ENCODE assay signal across 12 cellular contexts in genomic region chr16:1778200-1779179, GRCh38. TPM values are rescaled to one million over a fixed set of nuclear protein-coding genes. Genes with fewer than 3 reads are reported as not detected.
DNase-seq lines count a peak whose midpoint lies in the region; ATAC-seq, FAIRE-seq and TF ChIP-seq lines count a peak whose summit lies in the region.
"Had no signal": no experiment of that assay in that cellular context is flagged by ENCODE, and none has a peak within 500 bp of the region (broad histone marks: within the 10 kb centered on the region; RNA-seq: fewer than 3 reads in every experiment).

No MANE protein-coding gene starts in this region.

- TF ChIP-seq POLR2A in H54 (IDR thresholded peaks at IDR 0.05; ENCODE audit: low read depth, low read length) (peak; percentile 23; the same call in 1 of the 2 replicates), adrenal gland (IDR thresholded peaks at IDR 0.05) (no peak)

- H3K27ac Mint-ChIP-seq in nephron progenitor cell, result peak overlapping the region; percentile 24

- peaks cover 37 to 40% of the 10 kb centered on the region in 2 donors for H3K4me1 ChIP-seq in adrenal gland (replicated peaks in 1 of 2)

- H3K4me1 Mint-ChIP-seq in nephron progenitor cell, result peaks cover 20% of the 10 kb centered on the region

- TF ChIP-seq CTCF in adrenal gland (IDR thresholded peaks at IDR 0.05), result no peak
- no peak for TF ChIP-seq CTCF in nephron progenitor cell (IDR thresholded peaks at IDR 0.05)

- no peak for DNase-seq in H54 (ENCODE audit: insufficient read length, low spot score)
- no peak for DNase-seq in adrenal gland
- DNase-seq in nephron progenitor cell, result peak; percentile 5
- DNase-seq in SIG-M5 (lab: John Stamatoyannopoulos, UW), result no peak
- DNase-seq: KG1, kidney, NCI-H146, NCI-H526 treated with DMSO at 0.1 percent for 48 hours, small intestine, tibial artery had no signal

- intact Hi-C loops in adrenal gland (cut with DNase I), result no loop called here

- peak overlapping the region in 4 of 5 donors; percentile 70 to 95 (median 84) for H3K27ac ChIP-seq in adrenal gland
- H3K27ac ChIP-seq: tibial artery had no signal

- WGBS in adrenal gland, 4 donors, result 76 to 85% (median 82%) methylated on average over 3 to 34 of the region's 34 CpGs

- H3K9me3 Mint-ChIP-seq in nephron progenitor cell, result no peaks in the 10 kb centered on the region

- no peaks in the 10 kb centered on the region for H3K27me3 Mint-ChIP-seq in nephron progenitor cell (ENCODE audit: low read depth, poor library complexity)

- H3K27me3 ChIP-seq in adrenal gland, result no peaks in the 10 kb centered on the region
- H3K27me3 ChIP-seq: tibial artery had no signal

- H3K36me3 Mint-ChIP-seq in nephron progenitor cell (ENCODE audit: low read depth), result peaks cover 4% of the 10 kb centered on the region

- H3K4me3 ChIP-seq in adrenal gland, result no peak overlapping the region
- H3K4me3 ChIP-seq: tibial artery had no signal

- FAIRE-seq in H54 (lab: Jason Lieb, UNC), result no peak
- FAIRE-seq: kidney, small intestine had no signal

- H3K9me3 ChIP-seq in adrenal gland (replicated peaks in 1 of 3), result no peaks in the 10 kb centered on the region
- H3K9me3 ChIP-seq: tibial artery had no signal

- ATAC-seq in GM21360 (IDR thresholded peaks at IDR 0.05; ENCODE audit: unreplicated experiment) (no peak), GM18498 (IDR thresholded peaks at IDR 0.05; ENCODE audit: unreplicated experiment) (no peak)

- H3K4me3 Mint-ChIP-seq in nephron progenitor cell, result no peak overlapping the region

- peaks cover 0 to 44% of the 10 kb centered on the region in 2 donors for H3K36me3 ChIP-seq in adrenal gland (replicated peaks in 1 of 2)

RNA-seq across cellular contexts. Expression of gene SPSB3, which starts 3.9 kb away (rescaled TPM):
- total RNA-seq in adrenal gland, result 100 to 1,000 TPM in 5 of 8 donors, 10 to 100 TPM in 3; 47.7 to 158 (median 107) TPM
- 100 to 1,000 TPM in 2 of 3 donors, 1 to 10 TPM in 1; 8.3 to 297 (median 238) TPM for polyA plus RNA-seq in adrenal gland

RNA-seq across cellular contexts. Expression of gene NUBP2, which starts 4.3 kb away (rescaled TPM):
- 100 to 1,000 TPM in 4 of 8 donors, 10 to 100 TPM in 4; 51.3 to 252 (median 90.7) TPM for total RNA-seq in adrenal gland
- polyA plus RNA-seq in adrenal gland, result 10 to 100 TPM in 2 of 3 donors, 1 to 10 TPM in 1; 3.0 to 84.8 (median 78.6) TPM

RNA-seq across cellular contexts. Expression of gene MRPS34, which starts 5.6 kb away (rescaled TPM):
- total RNA-seq in adrenal gland, result 100 to 1,000 TPM; 138 to 226 (median 154) TPM
- 100 to 1,000 TPM in 1 of 3 donors, 10 to 100 TPM in 2; 84.3 to 113 (median 95.6) TPM for polyA plus RNA-seq in adrenal gland

RNA-seq across cellular contexts. Expression of gene EME2, which starts 5.9 kb away (rescaled TPM):
- total RNA-seq in adrenal gland, result 10 to 100 TPM in 5 of 8 donors, 1 to 10 TPM in 3; 5.7 to 30.6 (median 19.2) TPM
- 10 to 100 TPM in 2 of 3 donors, 1 to 10 TPM in 1; 1.8 to 90.7 (median 38.0) TPM for polyA plus RNA-seq in adrenal gland

RNA-seq across cellular contexts. Expression of gene NME3, which starts 7.1 kb away (rescaled TPM):
- total RNA-seq in adrenal gland, result 100 to 1,000 TPM in 7 of 8 donors, 10 to 100 TPM in 1; 82.5 to 319 (median 181) TPM
- 1,000 to 10,000 TPM in 1 of 3 donors, 100 to 1,000 TPM in 1, under 1 TPM in 1; 0.95 to 1,073 (median 860) TPM for polyA plus RNA-seq in adrenal gland
